ENCODE assay signal across 8 cellular contexts in genomic region chr13:99982021-99982740, GRCh38. TPM values are rescaled to one million over a fixed set of nuclear protein-coding genes. Genes with fewer than 3 reads are reported as not detected.
DNase-seq lines count a peak whose midpoint lies in the region; ATAC-seq and TF ChIP-seq lines count a peak whose summit lies in the region.

No MANE protein-coding gene starts in this region.

- H4K20me1 ChIP-seq in BLaER1 treated with 17β-estradiol and CSF1 and Interleukin-3, amounts not matched to agents 10 nM and 100 nM = peaks cover 0 to 91% (median 82%) of the 10 kb centered on the region in 11 experiments; a peak in 19 of 22 replicates

- H2BK120ac ChIP-seq in mesendoderm (ENCODE audit: low read depth, low read length) = peak overlapping the region; percentile 93

- 0 out of 2 replicates have a peak, but pooled peaks have one; percentile 5 for TF ChIP-seq EP300 in Ishikawa (IDR thresholded peaks at IDR 0.05; ENCODE audit: borderline replicate concordance)

- H3K23ac ChIP-seq in mesendoderm (ENCODE audit: low read length) = peak overlapping the region; percentile 83

- peaks cover 97 to 100% (median 99%) of the 10 kb centered on the region in 11 experiments for H3K27me3 ChIP-seq in BLaER1 treated with 17β-estradiol and CSF1 and Interleukin-3, amounts not matched to agents 10 nM and 100 nM
- no peaks in the 10 kb centered on the region for H3K27me3 ChIP-seq in mesendoderm (ENCODE audit: insufficient read depth, low read length, poor library complexity)

- in situ Hi-C loops in T47D (cut with HindIII; ENCODE audit: low pct_unique_long_range_greater_than_20kb, low sequenced_read_pairs) = no loop called here

- no peak overlapping the region for H3K9ac ChIP-seq in BLaER1 treated with 17β-estradiol and CSF1 and Interleukin-3, amounts not matched to agents 10 nM and 100 nM
- H3K9ac ChIP-seq in mesendoderm (ENCODE audit: low read length) = peak overlapping the region; percentile 100

- no peak overlapping the region for H2AK5ac ChIP-seq in mesendoderm (ENCODE audit: low read length)

- H3K4me2 ChIP-seq in BLaER1 treated with 17β-estradiol and CSF1 and Interleukin-3, amounts not matched to agents 10 nM and 100 nM = peak overlapping the region; percentile 50 to 98 (median 93)
- H3K4me2 ChIP-seq in mesendoderm (ENCODE audit: low read length) = no peak overlapping the region

- DNase-seq in T47D (ENCODE audit: low read depth in 1 of 2, low spot score in 1 of 2) = peak; percentile 38 to 59
- peak; percentile 52 for DNase-seq in mesendoderm
- no peak for DNase-seq in stimulated activated CD4-positive, alpha-beta T cell treated with anti-CD3 and anti-CD28 coated beads, Interleukin-12 subunit alpha, Interleukin-12 subunit beta, amount 100 ng/mL, for 4 hours

- H3K27ac ChIP-seq in BLaER1 treated with 17β-estradiol and CSF1 and Interleukin-3, amounts not matched to agents 10 nM and 100 nM = no peak overlapping the region
- peak overlapping the region; percentile 100 for H3K27ac ChIP-seq in mesendoderm (ENCODE audit: low read depth, low read length)

- no peak for TF ChIP-seq RAD21 in Ishikawa (IDR thresholded peaks at IDR 0.05; ENCODE audit: low read depth)

- no peak overlapping the region for H2BK15ac ChIP-seq in mesendoderm (replicated peaks; ENCODE audit: low read depth)

- H4K8ac ChIP-seq in mesendoderm (ENCODE audit: low read depth, low read length) = peak overlapping the region; percentile 82

- H4K5ac ChIP-seq in mesendoderm (ENCODE audit: low read length) = no peak overlapping the region

- H3K79me1 ChIP-seq in mesendoderm (ENCODE audit: low read length) = no peaks in the 10 kb centered on the region

- peaks cover 4 to 33% (median 20%) of the 10 kb centered on the region in 11 experiments; a peak in 15 of 22 replicates for H3K9me3 ChIP-seq in BLaER1 treated with 17β-estradiol and CSF1 and Interleukin-3, amounts not matched to agents 10 nM and 100 nM (replicated peaks in 1 of 11)

- peaks cover 10 to 24% (median 16%) of the 10 kb centered on the region in 10 experiments; a peak in 19 of 20 replicates for H3K4me1 ChIP-seq in BLaER1 treated with 17β-estradiol and CSF1 and Interleukin-3, amounts not matched to agents 10 nM and 100 nM
- peaks cover 2% of the 10 kb centered on the region for H3K4me1 ChIP-seq in mesendoderm (ENCODE audit: control insufficient read depth, low read depth, low read length)

- peak overlapping the region; percentile 87 for H3K56ac ChIP-seq in mesendoderm (ENCODE audit: low read length)

- H3K36me3 ChIP-seq in BLaER1 treated with 17β-estradiol and CSF1 and Interleukin-3, amounts not matched to agents 10 nM and 100 nM = no peaks in the 10 kb centered on the region
- H3K36me3 ChIP-seq in mesendoderm (ENCODE audit: control insufficient read depth, insufficient read depth, low read length) = peaks cover 10% of the 10 kb centered on the region

- H3K79me2 ChIP-seq in mesendoderm (ENCODE audit: control insufficient read depth, insufficient read depth, low read length) = peaks cover 49% of the 10 kb centered on the region

- no CpG with 5 or more reads among the region's 101 CpGs for whole genome bisulfite sequencing in mesendoderm (ENCODE audit: extremely low coverage, insufficient coverage, low lambda C conversion rate)

- H3K18ac ChIP-seq in mesendoderm (ENCODE audit: low read length) = peak overlapping the region; percentile 100

- ATAC-seq in GM21619 (IDR thresholded peaks at IDR 0.05; ENCODE audit: unreplicated experiment) (no peak), HG03354 (IDR thresholded peaks at IDR 0.05; ENCODE audit: poor library complexity, severe bottlenecking, unreplicated experiment) (no peak), GM18502 (IDR thresholded peaks at IDR 0.05; ENCODE audit: poor library complexity, unreplicated experiment) (no peak)

- H2BK5ac ChIP-seq in mesendoderm (ENCODE audit: low read length) = peak overlapping the region; percentile 74

- peak overlapping the region; percentile 98 for H3K4ac ChIP-seq in mesendoderm (ENCODE audit: low read depth, low read length)

- peak overlapping the region; percentile 47 to 65 (median 60); a peak in 19 of 20 replicates for H3K4me3 ChIP-seq in BLaER1 treated with 17β-estradiol and CSF1 and Interleukin-3, amounts not matched to agents 10 nM and 100 nM
- H3K4me3 ChIP-seq in mesendoderm (ENCODE audit: low read length) = peak overlapping the region; percentile 100

TF ChIP-seq in Ishikawa, 13 proteins besides CTCF, POLR2A, EP300 and RAD21:
- TF ChIP-seq TEAD4 (IDR thresholded peaks at IDR 0.05) (no peak), FOXM1 (IDR thresholded peaks at IDR 0.05; ENCODE audit: borderline replicate concordance, low read depth) (no peak), TAF1 (IDR thresholded peaks at IDR 0.05; ENCODE audit: low read depth) (no peak), TCF12 (IDR thresholded peaks at IDR 0.05; ENCODE audit: low read depth) (no peak), YY1 (IDR thresholded peaks at IDR 0.05; ENCODE audit: low read depth) (no peak), EGR1 (IDR thresholded peaks at IDR 0.05) (no peak), ZBTB7A (IDR thresholded peaks at IDR 0.05; ENCODE audit: low read depth) (no peak)
- TF ChIP-seq, protein P1, sequence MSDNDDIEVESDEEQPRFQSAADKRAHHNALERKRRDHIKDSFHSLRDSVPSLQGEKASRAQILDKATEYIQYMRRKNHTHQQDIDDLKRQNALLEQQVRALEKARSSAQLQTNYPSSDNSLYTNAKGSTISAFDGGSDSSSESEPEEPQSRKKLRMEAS (IDR thresholded peaks at IDR 0.05) = no peak

RNA-seq across cellular contexts. Expression of gene ZIC2, which starts 0.6 kb away (rescaled TPM):
- 230 TPM for polyA plus RNA-seq in mesendoderm (2013, experiment 1 of 2)
- 222 TPM for polyA plus RNA-seq in mesendoderm (2013, experiment 2 of 2)

RNA-seq across cellular contexts. Expression of gene ZIC5, which starts 10.6 kb away (rescaled TPM):
- 10.9 TPM for polyA plus RNA-seq in mesendoderm (2013, experiment 1 of 2)
- polyA plus RNA-seq in mesendoderm (2013, experiment 2 of 2) = 11.0 TPM
